Comparison of ENCODE assay signal across 16 cellular contexts in genomic region chr6:80543598-80544181, GRCh38.
A peak's percentile ranks its signal among the peaks of the same experiment; 100 is the strongest.
DNase-seq lines count a peak whose midpoint lies in the region; ATAC-seq and TF ChIP-seq lines count a peak whose summit lies in the region.
"Had no signal": no experiment of that assay in that cellular context is flagged by ENCODE, and none has a peak within 500 bp of the region (broad histone marks: within the 10 kb centered on the region; RNA-seq: fewer than 3 reads in every experiment).

No MANE protein-coding gene starts in this region.

- peak; percentile 84 for DNase-seq in M059J (ENCODE audit: low read depth)
- DNase-seq in choroid plexus epithelial cell (ENCODE audit: low read depth) = peak; percentile 84
- peak; percentile 89 for DNase-seq in non-pigmented ciliary epithelial cell (ENCODE audit: low read depth)
- DNase-seq in NOMO-1 treated with DMSO at 0.1 percent for 48 hours (lab: John Stamatoyannopoulos, UW; ENCODE audit: unreplicated experiment) = no peak
- DNase-seq in NCI-H1092 treated with DMSO at 0.1 percent for 48 hours (lab: John Stamatoyannopoulos, UW) = no peak
- no peak for DNase-seq in NOMO-1 (lab: John Stamatoyannopoulos, UW; ENCODE audit: unreplicated experiment in 2 of 2)
- no peak for DNase-seq in NCI-H446 (lab: John Stamatoyannopoulos, UW)
- DNase-seq: activated CD4-positive, alpha-beta memory T cell treated with anti-CD3 and anti-CD28 coated beads, Interleukin-2, amount 10 ng/mL, durations not matched to agents 7 days and 5 days; mucosa of descending colon; NCI-H2081 treated with DMSO at 0.1 percent for 48 hours; stimulated activated CD4-positive, alpha-beta T cell treated with anti-CD3 and anti-CD28 coated beads, Interleukin-15, amount 100 ng/mL, for 24 hours; stomach had no signal

- peak; percentile 27 for TF ChIP-seq CTCF in choroid plexus epithelial cell (conservative IDR thresholded peaks at IDR 0.05; ENCODE audit: low read depth, low read length)

- H3K4me3 ChIP-seq in choroid plexus epithelial cell (ENCODE audit: low read depth, low read length) = no peak overlapping the region
- H3K4me3 ChIP-seq: ascending aorta, gastroesophageal sphincter, mucosa of descending colon, SK-N-MC, stomach had no signal

- peak; percentile 31 for ATAC-seq in GM21529 (IDR thresholded peaks at IDR 0.05; ENCODE audit: unreplicated experiment)
- ATAC-seq: gastroesophageal sphincter, mucosa of descending colon had no signal

Comparison
In these comparisons a context has a peak if more than half of its experiments do, and no peak if none do; other contexts are left out.
1. DNase-seq: peak in M059J (single experiment), choroid plexus epithelial cell (single experiment) and non-pigmented ciliary epithelial cell (single experiment); none in NOMO-1 treated with DMSO at 0.1 percent for 48 hours (single experiment), NCI-H1092 treated with DMSO at 0.1 percent for 48 hours (single experiment), NOMO-1 (0 of 2) and NCI-H446 (0 of 2).